Comparison of ENCODE assay signal across 13 cellular contexts in genomic region chr6:157831018-157831369, GRCh38. TPM values are rescaled to one million over a fixed set of nuclear protein-coding genes. Genes with fewer than 3 reads are reported as not detected.
DNase-seq lines count a peak whose midpoint lies in the region; ATAC-seq and TF ChIP-seq lines count a peak whose summit lies in the region.
"Had no signal": no experiment of that assay in that cellular context is flagged by ENCODE, and none has a peak within 500 bp of the region (broad histone marks: within the 10 kb centered on the region; RNA-seq: fewer than 3 reads in every experiment).

No MANE protein-coding gene starts in this region.

- H3K27ac ChIP-seq in breast epithelium (peak overlapping the region in 1 of 2 donors; percentile 70), iPS DF 6.9 (ENCODE audit: low read length) (peak overlapping the region; percentile 39), temporal lobe (ENCODE audit: low read depth, low read length) (peak overlapping the region; percentile 70)

- H3K4me3 Mint-ChIP-seq in MCF 10A (ENCODE audit: unreplicated experiment), result no peak overlapping the region
- peak overlapping the region; percentile 46 for H3K4me3 Mint-ChIP-seq in activated B cell treated with CpG ODN at 0.5 μM for 24 hours
- no peak overlapping the region for H3K4me3 Mint-ChIP-seq in natural killer cell

- H3K27ac Mint-ChIP-seq in MCF 10A (ENCODE audit: low read depth, unreplicated experiment), result peak overlapping the region; percentile 75
- H3K27ac Mint-ChIP-seq in activated B cell treated with CpG ODN at 0.5 μM for 24 hours, result peak overlapping the region; percentile 5
- no peak overlapping the region for H3K27ac Mint-ChIP-seq in natural killer cell

- H3K4me3 ChIP-seq in breast epithelium, result no peak overlapping the region
- no peak overlapping the region for H3K4me3 ChIP-seq in iPS DF 6.9 (ENCODE audit: low read length)
- H3K4me3 ChIP-seq in lower leg skin (ENCODE audit: low read depth, poor library complexity, severe bottlenecking), result no peak overlapping the region

- H3K36me3 Mint-ChIP-seq in MCF 10A (ENCODE audit: insufficient read depth, unreplicated experiment), result no peaks in the 10 kb centered on the region
- H3K36me3 Mint-ChIP-seq in activated B cell treated with CpG ODN at 0.5 μM for 24 hours (ENCODE audit: low read depth), result peaks cover 55% of the 10 kb centered on the region
- H3K36me3 Mint-ChIP-seq in natural killer cell, result no peaks in the 10 kb centered on the region

- peaks cover 36% of the 10 kb centered on the region for H3K4me1 Mint-ChIP-seq in MCF 10A (ENCODE audit: insufficient read depth, unreplicated experiment)
- H3K4me1 Mint-ChIP-seq in activated B cell treated with CpG ODN at 0.5 μM for 24 hours, result peaks cover 67% of the 10 kb centered on the region
- peaks cover 21 to 29% of the 10 kb centered on the region in 2 donors for H3K4me1 Mint-ChIP-seq in natural killer cell

- H3K9me3 ChIP-seq in breast epithelium, result no peaks in the 10 kb centered on the region
- no peaks in the 10 kb centered on the region for H3K9me3 ChIP-seq in iPS DF 6.9 (ENCODE audit: control insufficient read depth, insufficient read depth, low read length)

- H3K27me3 ChIP-seq in breast epithelium, result no peaks in the 10 kb centered on the region
- H3K27me3 ChIP-seq in iPS DF 6.9 (ENCODE audit: control insufficient read depth, insufficient read depth, low read length), result no peaks in the 10 kb centered on the region

- POLR2A ChIA-PET in MCF 10A (lab: Yijun Ruan, JAX) (interaction anchor here (7.6 kb wide), 1 partner anchor 68 kb away, joined by 79 read pairs; no protein-coding TSS in a partner anchor), activated B cell treated with CpG ODN at 0.5 μM for 24 hours (lab: Charles Lee) (no interaction called here)

- H3K9me3 Mint-ChIP-seq in MCF 10A (ENCODE audit: unreplicated experiment) (no peaks in the 10 kb centered on the region), activated B cell treated with CpG ODN at 0.5 μM for 24 hours (peaks cover 3% of the 10 kb centered on the region), natural killer cell (no peaks in the 10 kb centered on the region)

- intact Hi-C loops in MCF 10A (cut with micrococcal nuclease), result no loop called here
- intact Hi-C loops in breast epithelium (cut with DNase I; ENCODE audit: low total_unique reads), result loop anchor here (2.0 kb wide), 1 partner anchor 76 kb away; no protein-coding TSS in a partner anchor
- intact Hi-C loops in activated B cell treated with CpG ODN at 0.5 μM for 24 hours (cut with micrococcal nuclease), result loop anchor here (2.0 kb wide), 1 partner anchor 16 kb away; no protein-coding TSS in a partner anchor
- intact Hi-C loops in natural killer cell (cut with micrococcal nuclease), result no loop called here
- intact Hi-C loops in lower leg skin (cut with DNase I; ENCODE audit: low total_unique reads), result no loop called here

- H3K4me1 ChIP-seq in breast epithelium (peaks cover 0 to 18% of the 10 kb centered on the region in 2 donors), iPS DF 6.9 (ENCODE audit: control insufficient read depth, insufficient read depth, low read length) (peaks cover 5% of the 10 kb centered on the region; the same call in 1 of the 2 replicates)

- TF ChIP-seq CTCF in MCF 10A (IDR thresholded peaks at IDR 0.05; ENCODE audit: unreplicated experiment) (no peak), breast epithelium (IDR thresholded peaks at IDR 0.05) (no peak), activated B cell treated with CpG ODN at 0.5 μM for 24 hours (IDR thresholded peaks at IDR 0.05) (no peak), natural killer cell (IDR thresholded peaks at IDR 0.05) (no peak), lower leg skin (IDR thresholded peaks at IDR 0.05) (no peak)

- no peaks in the 10 kb centered on the region for H3K36me3 ChIP-seq in breast epithelium
- H3K36me3 ChIP-seq in iPS DF 6.9 (ENCODE audit: control insufficient read depth, insufficient read depth, low read length), result no peaks in the 10 kb centered on the region

- TF ChIP-seq POLR2A in breast epithelium (IDR thresholded peaks at IDR 0.05) (no peak), lower leg skin (IDR thresholded peaks at IDR 0.05) (no peak)

- no CpG with 5 or more reads among the region's 2 CpGs for WGBS in iPS DF 6.9 (ENCODE audit: insufficient coverage, insufficient read length)
- WGBS in lower leg skin, 2 donors, result 91 to 96% methylated on average over 2 of the region's 2 CpGs

- ATAC-seq in activated B cell treated with CpG ODN at 0.5 μM for 24 hours (ENCODE audit: low read depth), result no peak
- ATAC-seq in natural killer cell, result no peak
- ATAC-seq: left colon had no signal

- H3K27me3 Mint-ChIP-seq in MCF 10A (ENCODE audit: insufficient read depth, unreplicated experiment), result no peaks in the 10 kb centered on the region
- H3K27me3 Mint-ChIP-seq in activated B cell treated with CpG ODN at 0.5 μM for 24 hours, result no peaks in the 10 kb centered on the region
- H3K27me3 Mint-ChIP-seq in natural killer cell (ENCODE audit: low read depth in 2 of 2), result peaks cover 9 to 48% of the 10 kb centered on the region in 2 donors

- BruUV-seq in MCF 10A (replicated peaks; lab: Mats Ljungman, UMichigan), result no TSS peak

- CTCF ChIA-PET in MCF 10A (lab: Yijun Ruan, JAX) (interaction anchor here (1.1 to 5.5 kb wide), 3 partner anchors 42 to 74 kb away, joined by 3 to 31 read pairs (median 13); no protein-coding TSS in a partner anchor), activated B cell treated with CpG ODN at 0.5 μM for 24 hours (lab: Charles Lee) (interaction anchor here (0.7 to 2.7 kb wide), 2 partner anchors 42 to 240 kb away, joined by 3 to 9 read pairs; no protein-coding TSS in a partner anchor)

- DNase-seq in MCF 10A (ENCODE audit: unreplicated experiment) (no peak), breast epithelium (ENCODE audit: low spot score in 2 of 2) (no peak), activated B cell treated with CpG ODN at 0.5 μM for 24 hours (no peak), iPS DF 6.9 (ENCODE audit: low read depth, low spot score) (no peak), natural killer cell (no peak), lower leg skin (ENCODE audit: low spot score in 2 of 2) (no peak)
- no peak for DNase-seq in activated CD4-positive, alpha-beta T cell treated with anti-CD3 and anti-CD28 coated beads, Interleukin-2, amount 50 U/mL, for 4 hours
- DNase-seq: activated CD4-positive, CD25-positive, alpha-beta regulatory T cell treated with anti-CD3 and anti-CD28 coated beads, Interleukin-2, amount 50 U/mL, for 72 hours; AML-193; cortex of kidney; left colon; NCI-H526 had no signal

RNA-seq across cellular contexts. Expression of gene SNX9, which starts 7.9 kb away (rescaled TPM):
- 33.1 and 37.4 TPM in 2 replicates for total RNA-seq in MCF 10A (2022)
- 10 to 100 TPM; 61.6 to 83.2 (median 75.7) TPM for total RNA-seq in breast epithelium
- total RNA-seq in activated B cell treated with CpG ODN at 0.5 μM for 24 hours, result 38.8 and 40.0 TPM in 2 replicates
- total RNA-seq in temporal lobe, result 11.6 TPM
- total RNA-seq in natural killer cell, result 1 to 10 TPM; 6.0 to 9.7 (median 7.3) TPM
- total RNA-seq in lower leg skin, result 10 to 100 TPM; 37.4 to 59.5 (median 46.7) TPM

Comparison
In these comparisons a context has a peak if more than half of its experiments do, and no peak if none do; other contexts are left out.
1. intact Hi-C loops: an anchor here in breast epithelium (2.0 kb wide) and activated B cell treated with CpG ODN at 0.5 μM for 24 hours (2.0 kb wide); none called in MCF 10A, natural killer cell and lower leg skin.
2. H3K27ac Mint-ChIP-seq: peak in MCF 10A (single experiment) and activated B cell treated with CpG ODN at 0.5 μM for 24 hours (single experiment); none in natural killer cell (0 of 2).